ENCODE assay signal across 26 cellular contexts in genomic region chr1:186139115-186139514, GRCh38.
"Had no signal": no experiment of that assay in that cellular context is flagged by ENCODE, and none has a peak within 500 bp of the region (broad histone marks: within the 10 kb centered on the region; RNA-seq: fewer than 3 reads in every experiment).

No MANE protein-coding gene starts in this region.

- H3K36me3 ChIP-seq: breast epithelium, gastrocnemius medialis, sigmoid colon, transverse colon had no signal

- H3K27ac ChIP-seq: breast epithelium, gastrocnemius medialis, parathyroid adenoma, psoas muscle, transverse colon had no signal

- ATAC-seq: esophagus mucosa; gastrocnemius medialis; naive thymus-derived CD4-positive, alpha-beta T cell; psoas muscle; WTC11 had no signal

- FAIRE-seq: kidney had no signal

- H3K4me1 ChIP-seq: breast epithelium, gastrocnemius medialis, parathyroid adenoma, psoas muscle, transverse colon had no signal

- DNase-seq: activated CD4-positive, alpha-beta memory T cell treated with anti-CD3 and anti-CD28 coated beads, Interleukin-2, amount 10 ng/mL, durations not matched to agents 7 days and 5 days; activated CD4-positive, alpha-beta T cell treated with anti-CD3 and anti-CD28 coated beads for 1 hour; activated CD4-positive, alpha-beta T cell treated with anti-CD3 and anti-CD28 coated beads, Interleukin-2, amount 10 ng/mL, durations not matched to agents 7 days and 5 days; activated CD8-positive, alpha-beta memory T cell treated with anti-CD3 and anti-CD28 coated beads, Interleukin-2, amount 50 U/mL, for 48 hours; activated gamma-delta T cell; activated naive CD4-positive, alpha-beta T cell treated with anti-CD3 and anti-CD28 coated beads, Interleukin-2, amount 10 ng/mL, durations not matched to agents 7 days and 5 days; activated naive CD8-positive, alpha-beta T cell treated with anti-CD3 and anti-CD28 coated beads, Interleukin-2, amount 10 ng/mL, durations not matched to agents 7 days and 5 days; activated T-cell treated with anti-CD3 and anti-CD28 coated beads, Interleukin-2, amount 50 U/mL, for 24 hours; central memory CD4-positive, alpha-beta T cell; endodermal cell; gastrocnemius medialis; hippocampal formation; kidney; midbrain; naive thymus-derived CD4-positive, alpha-beta T cell; psoas muscle; sigmoid colon; stimulated activated CD4-positive, alpha-beta T cell treated with anti-CD3 and anti-CD28 coated beads, Interleukin-1b, Interleukin-23, amount 100 ng/mL, for 48 hours; stimulated activated naive CD4-positive, alpha-beta T cell treated with Interleukin-2 at 50 U/mL for 16 hours; T-helper 2 cell; transverse colon had no signal

- H3K4me3 ChIP-seq: breast epithelium, gastrocnemius medialis, psoas muscle, sigmoid colon, smooth muscle cell, transverse colon had no signal

- H3K9ac ChIP-seq: parathyroid adenoma had no signal

- H2AFZ ChIP-seq: parathyroid adenoma had no signal

- H3K27me3 ChIP-seq: breast epithelium, gastrocnemius medialis, sigmoid colon, transverse colon had no signal

- H3K9me3 ChIP-seq: breast epithelium, gastrocnemius medialis, psoas muscle, sigmoid colon, transverse colon had no signal

- H3K79me2 ChIP-seq: parathyroid adenoma had no signal
